In the genomic region with DNA sequence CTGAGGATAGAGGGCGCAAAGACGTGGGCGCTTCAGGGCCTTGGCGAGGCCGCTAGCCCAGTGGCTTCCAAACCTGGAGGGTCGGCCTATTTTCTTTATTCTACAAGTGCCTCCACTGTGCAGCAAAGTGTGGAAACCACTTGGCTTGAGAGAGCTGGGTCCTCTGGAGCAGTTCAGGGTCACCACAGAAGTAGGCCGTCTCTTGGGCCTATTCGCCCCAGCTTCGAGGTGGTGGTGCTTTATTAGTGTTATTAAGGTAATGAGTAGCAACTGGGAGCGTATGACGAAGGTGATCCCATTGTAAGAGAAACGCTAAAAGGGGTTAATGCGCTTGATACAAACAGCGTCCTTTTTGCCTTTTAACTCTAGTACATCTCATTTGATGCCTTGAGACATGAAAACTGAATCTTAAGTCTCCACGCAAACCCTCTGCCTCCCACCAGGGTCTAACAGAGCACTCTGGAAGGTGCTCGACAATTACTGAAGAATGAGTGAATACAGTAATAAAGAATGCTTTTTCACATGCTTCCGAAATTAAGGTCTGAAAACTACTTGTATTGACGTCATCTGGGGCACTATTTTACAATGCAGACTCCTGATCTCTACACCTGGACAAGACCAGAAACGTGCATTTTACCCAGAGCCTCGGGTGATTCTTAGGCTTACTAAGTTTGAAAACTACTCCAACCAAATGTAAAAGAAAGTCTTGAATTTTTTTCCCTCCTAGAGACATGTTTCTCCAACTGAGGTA, we compare ENCODE assay signal across 9 cellular contexts. TPM values are rescaled to one million over a fixed set of nuclear protein-coding genes. Genes with fewer than 3 reads are reported as not detected.
A peak's percentile ranks its signal among the peaks of the same experiment; 100 is the strongest.
DNase-seq lines count a peak whose midpoint lies in the region; ATAC-seq, FAIRE-seq and TF ChIP-seq lines count a peak whose summit lies in the region.
"Had no signal": no experiment of that assay in that cellular context is flagged by ENCODE, and none has a peak within 500 bp of the region (broad histone marks: within the 10 kb centered on the region; RNA-seq: fewer than 3 reads in every experiment).

No MANE protein-coding gene starts in this region.

- no peaks in the 10 kb centered on the region for H3K36me3 ChIP-seq in H1 (ENCODE audit: control insufficient read depth in 2 of 4, insufficient read depth in 4 of 4, low read length in 3 of 4)

- no peak overlapping the region for H3K56ac ChIP-seq in H1 (replicated peaks; ENCODE audit: insufficient read length, low read depth, low read length)

- no peak overlapping the region for H2AK5ac ChIP-seq in H1 (ENCODE audit: low read depth, low read length)

- H2BK12ac ChIP-seq in H1 (ENCODE audit: low read depth, low read length), result peak overlapping the region; percentile 53; the same call in 1 of the 2 replicates

- H4K91ac ChIP-seq in H1 (replicated peaks; ENCODE audit: insufficient read length, low read length), result no peak overlapping the region

- H2BK20ac ChIP-seq in H1 (ENCODE audit: low read length), result peak overlapping the region; percentile 76; the same call in 1 of the 2 replicates

- H2BK5ac ChIP-seq in H1 (ENCODE audit: low read depth, low read length), result peak overlapping the region; percentile 79; the same call in 1 of the 2 replicates

- H3K9me3 ChIP-seq in H1 (ENCODE audit: insufficient read depth in 2 of 2, low read depth in 1 of 2, low read length in 1 of 2), result no peaks in the 10 kb centered on the region

- TF ChIP-seq POLR2A in H1 (IDR thresholded peaks at IDR 0.05; ENCODE audit: control extremely low read depth in 1 of 2, low read depth in 2 of 2, low read length in 2 of 2), result no peak

- POLR2A ChIA-PET in H1 (lab: Charles Lee; ENCODE audit: partially characterized antibody), result interaction anchor here (1.2 to 5.7 kb wide), 2 partner anchors 9 to 27 kb away, joined by 3 to 28 read pairs; no protein-coding TSS in a partner anchor

- no peaks in the 10 kb centered on the region for H4K20me1 ChIP-seq in H1 (replicated peaks in 1 of 2; ENCODE audit: control insufficient read depth in 1 of 2, insufficient read depth in 2 of 2, low read length in 2 of 2)

- H3K4me2 ChIP-seq in H1 (ENCODE audit: insufficient read depth in 1 of 2, low read depth in 2 of 2, low read length in 2 of 2), result peak overlapping the region; percentile 81 to 96

- no peak overlapping the region for H2BK15ac ChIP-seq in H1 (ENCODE audit: low read length)

- no peak overlapping the region for H3K14ac ChIP-seq in H1 (ENCODE audit: insufficient read length)

- H3K9ac ChIP-seq in H1 (replicated peaks in 1 of 4; ENCODE audit: extremely low read depth in 1 of 4, low read depth in 3 of 4, low read length in 3 of 4), result no peak overlapping the region

- peak overlapping the region; percentile 21 to 58 (median 50) for H3K27ac Mint-ChIP-seq in nephron

- peaks cover 4 to 34% (median 12%) of the 10 kb centered on the region in 4 experiments for H3K4me1 ChIP-seq in H1 (replicated peaks in 1 of 4; ENCODE audit: control insufficient read depth in 3 of 4, insufficient read depth in 4 of 4, low read length in 3 of 4)

- H3K27me3 ChIP-seq in H1 (replicated peaks in 1 of 4; ENCODE audit: control insufficient read depth in 3 of 4, extremely low read depth in 1 of 4, insufficient read depth in 3 of 4, low read length in 3 of 4), result peaks cover 0 to 15% (median 12%) of the 10 kb centered on the region in 4 experiments; a peak in 6 of 7 replicates

- peak overlapping the region; percentile 81 to 82 (median 81) for H3K4me3 Mint-ChIP-seq in nephron

- no peak overlapping the region for H3K4ac ChIP-seq in H1 (replicated peaks; ENCODE audit: insufficient read length, low read depth, low read length)

- no peaks in the 10 kb centered on the region for H3K79me2 ChIP-seq in H1 (ENCODE audit: control insufficient read depth in 1 of 2, insufficient read depth in 2 of 2, low read length in 2 of 2)

- H2BK120ac ChIP-seq in H1 (replicated peaks; ENCODE audit: low read depth, low read length), result peak overlapping the region; percentile 47

- H4K8ac ChIP-seq in H1 (ENCODE audit: extremely low read depth, insufficient read depth, low read length), result peak overlapping the region; percentile 86; the same call in 1 of the 2 replicates

- peaks cover 54% of the 10 kb centered on the region for H3K27me3 Mint-ChIP-seq in nephron (ENCODE audit: low read depth)

- no peak for TF ChIP-seq RAD21 in H1 (IDR thresholded peaks at IDR 0.05 in 1 of 2, conservative IDR thresholded peaks at IDR 0.05 in 1 of 2; ENCODE audit: low read depth in 2 of 2, low read length in 2 of 2)

- H3K27ac ChIP-seq in H1 (ENCODE audit: low read depth, low read length), result no peak overlapping the region

- DNase-seq in AG09309 (ENCODE audit: low read depth), result no peak
- peak; percentile 32 for DNase-seq in NCI-H2196 treated with DMSO at 0.1 percent for 48 hours (lab: John Stamatoyannopoulos, UW; ENCODE audit: unreplicated experiment)
- DNase-seq in H1 (ENCODE audit: low read depth in 1 of 2, low spot score in 2 of 2), result no peak
- no peak for DNase-seq in activated CD4-positive, CD25-positive, alpha-beta regulatory T cell (lab: John Stamatoyannopoulos, UW)
- DNase-seq in stimulated activated CD8-positive, alpha-beta memory T cell treated with anti-CD3 and anti-CD28 coated beads, Interleukin-4, amount 100 ng/mL, for 48 hours, result no peak

- H3K4me3 ChIP-seq in AG09309 (ENCODE audit: control insufficient read depth, low read depth, low read length) (peak overlapping the region; percentile 65), H1 (ENCODE audit: extremely low read depth in 1 of 4, insufficient read depth in 2 of 4, low read depth in 3 of 4, low read length in 4 of 4) (peak overlapping the region; percentile 16 to 63 (median 48); a peak in 6 of 8 replicates)

- FAIRE-seq in H1 (lab: Jason Lieb, UNC), result peak; percentile 69

- H3K4me1 Mint-ChIP-seq in nephron, result peaks cover 10% of the 10 kb centered on the region

- peak overlapping the region; percentile 79 for H2AFZ ChIP-seq in H1 (ENCODE audit: low read length)

- H3K23ac ChIP-seq in H1 (ENCODE audit: insufficient read length), result no peak overlapping the region

- CTCF ChIA-PET in H1 (lab: Charles Lee; ENCODE audit: partially characterized antibody), result interaction anchor here (2.9 kb wide), 1 partner anchor 10 kb away, joined by 12 read pairs; no protein-coding TSS in a partner anchor

- H4K5ac ChIP-seq in H1 (ENCODE audit: insufficient read length, low read depth, low read length), result peak overlapping the region; percentile 23

- TF ChIP-seq CTCF in AG09309 (IDR thresholded peaks at IDR 0.05; ENCODE audit: control insufficient read depth, insufficient read depth, low read depth, low read length, missing control alignments) (no peak), H1 (IDR thresholded peaks at IDR 0.05; ENCODE audit: control extremely low read depth in 1 of 3, insufficient read depth in 1 of 3, low read depth in 1 of 3, low read length in 3 of 3) (peak in 1 of 3 experiments; percentile 6; a peak in 1 of 4 replicates), nephron (IDR thresholded peaks at IDR 0.05; ENCODE audit: unreplicated experiment in 3 of 3) (no peak)

- peaks cover 8% of the 10 kb centered on the region; the same call in 1 of the 2 replicates for H3K23me2 ChIP-seq in H1 (ENCODE audit: low read depth, low read length)

- ATAC-seq in GM21360 (IDR thresholded peaks at IDR 0.05; ENCODE audit: unreplicated experiment) (peak; percentile 25), HG02610 (IDR thresholded peaks at IDR 0.05; ENCODE audit: unreplicated experiment) (no peak)
- ATAC-seq: HCT116 had no signal

- no peaks in the 10 kb centered on the region for H3K9me3 Mint-ChIP-seq in nephron

- no peak for TF ChIP-seq EP300 in H1 (IDR thresholded peaks at IDR 0.05; ENCODE audit: borderline replicate concordance in 1 of 2, low read depth in 2 of 2, low read length in 2 of 2)

- 57% methylated on average over 14 of the region's 20 CpGs; no CpG with 5 or more reads in 1 of the 2 experiments for WGBS in H1 (ENCODE audit: extremely low coverage in 1 of 2, insufficient coverage in 1 of 2, insufficient read length in 1 of 2, insufficient replicate concordance in 2 of 2, low coverage in 1 of 2, low lambda C conversion rate in 2 of 2, missing lambda C conversion rate in 1 of 2), 2 experiments

- no peaks in the 10 kb centered on the region for H3K36me3 Mint-ChIP-seq in nephron (ENCODE audit: low read depth)

- no peaks in the 10 kb centered on the region for H3K79me1 ChIP-seq in H1 (ENCODE audit: low read depth, low read length)

- H3K18ac ChIP-seq in H1 (ENCODE audit: extremely low read depth, low read length), result peak overlapping the region; percentile 63; the same call in 1 of the 2 replicates

RNA-seq across cellular contexts. Expression of a gene that starts 0.6 kb away (rescaled TPM):
- total RNA-seq in H1 (2021; fragmentation: NEBNext Ultra II Directional; extraction: Animal tissue kit (Norgen Biotek cat#: 25700)), result 0.93 and 0.94 TPM in 2 replicates
- polyA plus RNA-seq in H1 (2011; rRNA removed), result 1.7 and 2.1 TPM in 2 replicates
- polyA plus RNA-seq in H1 (2011; cell fraction: cytosol; rRNA removed), result 2.5 TPM
- polyA plus RNA-seq in H1 (2011; cell fraction: nucleus; rRNA removed), result 5.9 TPM
- polyA plus RNA-seq in H1 (2012, experiment 1 of 2), result 1.4 to 3.0 TPM (median 1.6 TPM) in 4 replicates
- not detected for polyA plus RNA-seq in H1 (2012, experiment 2 of 2)
- polyA plus RNA-seq in H1 (2013, experiment 1 of 2), result 0.67 TPM
- 0.40 TPM for polyA plus RNA-seq in H1 (2013, experiment 2 of 2)
- polyA minus RNA-seq in H1 (2011; rRNA and poly(A)+ RNA removed), result 4.3 and 6.0 TPM in 2 replicates
- 2.1 TPM for polyA minus RNA-seq in H1 (2011; cell fraction: cytosol; rRNA and poly(A)+ RNA removed)
- polyA minus RNA-seq in H1 (2011; cell fraction: nucleus; rRNA and poly(A)+ RNA removed), result 12.0 TPM
